14 cellular contexts compared by ENCODE assay signal in the genomic region with DNA sequence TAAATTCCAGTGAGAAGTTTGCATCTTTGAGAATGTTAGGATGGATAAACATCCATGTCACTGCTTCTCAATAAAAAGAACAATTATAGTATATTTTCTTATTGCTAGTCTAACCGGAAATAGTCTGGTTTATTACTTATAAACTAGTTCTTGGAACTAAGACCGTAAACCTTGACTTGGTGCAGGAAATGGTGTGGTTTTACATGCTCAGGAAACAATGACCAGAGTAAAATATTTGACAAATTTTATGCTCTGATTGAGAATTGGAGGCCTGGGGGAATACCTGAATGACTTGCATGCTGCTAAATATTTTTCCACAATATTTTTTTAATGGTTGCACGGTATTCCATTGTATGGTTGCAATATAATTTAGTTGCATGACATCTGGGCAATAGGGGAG.
A peak's percentile ranks its signal among the peaks of the same experiment; 100 is the strongest.
DNase-seq lines count a peak whose midpoint lies in the region; ATAC-seq and TF ChIP-seq lines count a peak whose summit lies in the region.
"Had no signal": no experiment of that assay in that cellular context is flagged by ENCODE, and none has a peak within 500 bp of the region (broad histone marks: within the 10 kb centered on the region; RNA-seq: fewer than 3 reads in every experiment).

No MANE protein-coding gene starts in this region.

- intact Hi-C loops in spleen (cut with DNase I; ENCODE audit: low total_unique reads) = no loop called here

- no peaks in the 10 kb centered on the region for H3K36me3 ChIP-seq in spleen
- H3K36me3 ChIP-seq: left lung had no signal

- peaks cover 61% of the 10 kb centered on the region for H3K4me1 Mint-ChIP-seq in activated T-cell treated with anti-CD3 and anti-CD28 coated beads, Interleukin-2, amount 50 U/mL, for 24 hours (ENCODE audit: low read depth)
- H3K4me1 Mint-ChIP-seq in activated naive CD8-positive, alpha-beta T cell treated with anti-CD3 and anti-CD28 coated beads, Interleukin-2, amount 50 U/mL, for 24 hours = peaks cover 61% of the 10 kb centered on the region

- peaks cover 33 to 57% (median 52%) of the 10 kb centered on the region in 6 donors for H3K4me1 ChIP-seq in spleen

- TF ChIP-seq POLR2A in spleen (IDR thresholded peaks at IDR 0.05) = no peak

- no peak for TF ChIP-seq CTCF in spleen (IDR thresholded peaks at IDR 0.05 in 8 of 11, conservative IDR thresholded peaks at IDR 0.05 in 3 of 11)

- H3K4me3 Mint-ChIP-seq in activated T-cell treated with anti-CD3 and anti-CD28 coated beads, Interleukin-2, amount 50 U/mL, for 24 hours = peak overlapping the region; percentile 34
- H3K4me3 Mint-ChIP-seq in activated naive CD8-positive, alpha-beta T cell treated with anti-CD3 and anti-CD28 coated beads, Interleukin-2, amount 50 U/mL, for 24 hours = peak overlapping the region; percentile 36

- no peaks in the 10 kb centered on the region for H3K27me3 Mint-ChIP-seq in activated T-cell treated with anti-CD3 and anti-CD28 coated beads, Interleukin-2, amount 50 U/mL, for 24 hours
- H3K27me3 Mint-ChIP-seq in activated naive CD8-positive, alpha-beta T cell treated with anti-CD3 and anti-CD28 coated beads, Interleukin-2, amount 50 U/mL, for 24 hours = no peaks in the 10 kb centered on the region

- no peaks in the 10 kb centered on the region for H3K27me3 ChIP-seq in spleen (replicated peaks in 1 of 7)
- H3K27me3 ChIP-seq: left lung had no signal

- peak overlapping the region; percentile 87 for H3K27ac Mint-ChIP-seq in activated T-cell treated with anti-CD3 and anti-CD28 coated beads, Interleukin-2, amount 50 U/mL, for 24 hours
- H3K27ac Mint-ChIP-seq in activated naive CD8-positive, alpha-beta T cell treated with anti-CD3 and anti-CD28 coated beads, Interleukin-2, amount 50 U/mL, for 24 hours = peak overlapping the region; percentile 86

- peaks cover 4% of the 10 kb centered on the region for H3K9me3 Mint-ChIP-seq in activated T-cell treated with anti-CD3 and anti-CD28 coated beads, Interleukin-2, amount 50 U/mL, for 24 hours
- peaks cover 3% of the 10 kb centered on the region for H3K9me3 Mint-ChIP-seq in activated naive CD8-positive, alpha-beta T cell treated with anti-CD3 and anti-CD28 coated beads, Interleukin-2, amount 50 U/mL, for 24 hours

- ATAC-seq in HG03378 (IDR thresholded peaks at IDR 0.05; ENCODE audit: unreplicated experiment) = peak; percentile 30
- peak; percentile 25 for ATAC-seq in activated naive CD8-positive, alpha-beta T cell treated with anti-CD3 and anti-CD28 coated beads, Interleukin-2, amount 50 U/mL, for 24 hours
- no peak for ATAC-seq in GM18520 (IDR thresholded peaks at IDR 0.05; ENCODE audit: unreplicated experiment)

- 13 to 33% (median 19%) methylated on average over 3 of the region's 3 CpGs for WGBS in spleen, 5 donors

- H3K9me3 ChIP-seq in spleen = no peaks in the 10 kb centered on the region
- H3K9me3 ChIP-seq: left lung had no signal

- H3K27ac ChIP-seq in spleen = peak overlapping the region in 6 of 8 donors; percentile 7 to 76 (median 60)
- H3K27ac ChIP-seq: left lung, PC-9 had no signal

- H3K4me3 ChIP-seq in spleen = no peak overlapping the region
- H3K4me3 ChIP-seq: left lung, PC-9 had no signal

- H3K36me3 Mint-ChIP-seq in activated T-cell treated with anti-CD3 and anti-CD28 coated beads, Interleukin-2, amount 50 U/mL, for 24 hours (ENCODE audit: low read depth) = no peaks in the 10 kb centered on the region
- H3K36me3 Mint-ChIP-seq in activated naive CD8-positive, alpha-beta T cell treated with anti-CD3 and anti-CD28 coated beads, Interleukin-2, amount 50 U/mL, for 24 hours (ENCODE audit: low read depth) = no peaks in the 10 kb centered on the region

- DNase-seq in activated T-cell treated with anti-CD3 and anti-CD28 coated beads, Interleukin-2, amount 50 U/mL, for 24 hours = no peak
- no peak for DNase-seq in activated T-cell treated with anti-CD3 and anti-CD28 coated beads for 4 hours
- DNase-seq in activated naive CD8-positive, alpha-beta T cell treated with anti-CD3 and anti-CD28 coated beads, Interleukin-2, amount 50 U/mL, for 24 hours = no peak
- DNase-seq in spleen = no peak
- no peak for DNase-seq in NCI-H345 treated with DMSO at 0.1 percent for 48 hours (lab: John Stamatoyannopoulos, UW; ENCODE audit: unreplicated experiment)
- no peak for DNase-seq in GM19240 (ENCODE audit: insufficient read length, low spot score)
- DNase-seq: dermis blood vessel endothelial cell, GDM1, HCEC 1CT, left lung, occipital lobe, PC-9 had no signal
